In genomic region chr7:120857558-120858298, GRCh38 we compare ENCODE assay signal across 8 cellular contexts. TPM values are rescaled to one million over a fixed set of nuclear protein-coding genes. Genes with fewer than 3 reads are reported as not detected.
DNase-seq lines count a peak whose midpoint lies in the region; ATAC-seq and TF ChIP-seq lines count a peak whose summit lies in the region.

TSS of gene TSPAN12 (minus strand) at chr7:120858144. CDS start at chr7:120856763, 1,381 bp downstream.

- H3K4me3 ChIP-seq in OCI-LY1 (ENCODE audit: low read depth, low read length, poor library complexity, severe bottlenecking) = peak within 1 kb of the TSS; percentile 66
- H3K4me3 ChIP-seq in fibroblast of lung (replicated peaks in 1 of 4; ENCODE audit: control extremely low read depth in 1 of 4, insufficient read depth in 1 of 4, low read depth in 3 of 4, low read length in 4 of 4) = peak within 1 kb of the TSS; percentile 71 to 85 (median 78)

- no peaks in the 10 kb centered on the region for H3F3A ChIP-seq in OCI-LY1 (ENCODE audit: insufficient read depth, low read length)

- H2AFZ ChIP-seq in OCI-LY1 (ENCODE audit: low read length) (peak within 1 kb of the TSS; percentile 77), fibroblast of lung (ENCODE audit: low read length) (peak within 1 kb of the TSS; percentile 96)

- H4K20me1 ChIP-seq in OCI-LY1 (ENCODE audit: insufficient read depth, low read length) (no peaks in the 10 kb centered on the region), fibroblast of lung (ENCODE audit: control insufficient read depth, extremely low read depth, insufficient read depth, low read length) (no peaks in the 10 kb centered on the region)

- intact Hi-C loops in activated T-helper 1 cell treated with anti-CD3 and anti-CD28 coated beads, Interleukin-12 subunit alpha, Interleukin-12 subunit beta, Interleukin-2, Interleukin-4 antibody, amounts not matched to agents 30 ng/mL and 10 ng/mL and 1 ng/mL, durations not matched to agents 14 hours and 24 hours and 36 hours (cut with micrococcal nuclease) = loop anchor here (1.0 to 5.0 kb wide), 3 partner anchors 51 to 224 kb away; partner anchors contain the start of gene ING3

- H3K27ac ChIP-seq in OCI-LY1 (ENCODE audit: low read depth, low read length, poor library complexity, severe bottlenecking) = no peak within 1 kb of the TSS
- no peak within 1 kb of the TSS for H3K27ac ChIP-seq in fibroblast of lung (ENCODE audit: insufficient read depth, low read length)

- H3K9me3 Mint-ChIP-seq in activated T-helper 1 cell treated with anti-CD3 and anti-CD28 coated beads, Interleukin-12 subunit alpha, Interleukin-12 subunit beta, Interleukin-2, Interleukin-4 antibody, amounts not matched to agents 30 ng/mL and 10 ng/mL and 1 ng/mL, durations not matched to agents 14 hours and 24 hours and 36 hours = no peaks in the 10 kb centered on the region

- H3K9ac ChIP-seq in OCI-LY1 (ENCODE audit: low read length) (peak within 1 kb of the TSS; percentile 49; the same call in 1 of the 2 replicates), fibroblast of lung (ENCODE audit: insufficient read depth, low read length) (peak within 1 kb of the TSS; percentile 44)

- H3K9me3 ChIP-seq in OCI-LY1 (ENCODE audit: low read length) (no peaks in the 10 kb centered on the region), fibroblast of lung (ENCODE audit: control insufficient read depth, insufficient read depth, low read depth, low read length) (no peaks in the 10 kb centered on the region)

- H3K79me2 ChIP-seq in OCI-LY1 (ENCODE audit: insufficient read depth, low read length) = no peaks in the 10 kb centered on the region
- H3K79me2 ChIP-seq in fibroblast of lung (ENCODE audit: control insufficient read depth, insufficient read depth, low read length) = no peaks in the 10 kb centered on the region

- peak within 1 kb of the TSS; percentile 73 for H3K4me3 Mint-ChIP-seq in activated T-helper 1 cell treated with anti-CD3 and anti-CD28 coated beads, Interleukin-12 subunit alpha, Interleukin-12 subunit beta, Interleukin-2, Interleukin-4 antibody, amounts not matched to agents 30 ng/mL and 10 ng/mL and 1 ng/mL, durations not matched to agents 14 hours and 24 hours and 36 hours

- peaks cover 11% of the 10 kb centered on the region for H3K4me1 ChIP-seq in OCI-LY1 (ENCODE audit: insufficient read depth, low read length, severe bottlenecking)
- no peaks in the 10 kb centered on the region for H3K4me1 ChIP-seq in fibroblast of lung (ENCODE audit: control insufficient read depth, extremely low read depth, insufficient read depth, low read length)

- no peaks in the 10 kb centered on the region for H3K27me3 ChIP-seq in OCI-LY1 (ENCODE audit: insufficient read depth, low read length)
- H3K27me3 ChIP-seq in fibroblast of lung (ENCODE audit: control insufficient read depth, insufficient read depth, low read length) = no peaks in the 10 kb centered on the region

- TF ChIP-seq CTCF in OCI-LY1 (IDR thresholded peaks at IDR 0.05; ENCODE audit: low read length) = peak; percentile 84
- peak; percentile 41 to 56 for TF ChIP-seq CTCF in fibroblast of lung (conservative IDR thresholded peaks at IDR 0.05 in 1 of 2, IDR thresholded peaks at IDR 0.05 in 1 of 2; ENCODE audit: low read depth in 1 of 2, low read length in 2 of 2)

- H3K27ac Mint-ChIP-seq in activated T-helper 1 cell treated with anti-CD3 and anti-CD28 coated beads, Interleukin-12 subunit alpha, Interleukin-12 subunit beta, Interleukin-2, Interleukin-4 antibody, amounts not matched to agents 30 ng/mL and 10 ng/mL and 1 ng/mL, durations not matched to agents 14 hours and 24 hours and 36 hours = no peak within 1 kb of the TSS

- DNase-seq in DMS153 treated with DMSO at 0.1 percent for 48 hours (lab: John Stamatoyannopoulos, UW; ENCODE audit: unreplicated experiment) (peak; percentile 58), HS-5 (ENCODE audit: low read depth) (peak; percentile 18), fibroblast of lung (ENCODE audit: low read depth in 2 of 2) (peak; percentile 62 to 66), myocyte (ENCODE audit: low read depth) (peak; percentile 91), superior temporal gyrus (ENCODE audit: extremely low spot score) (peak; percentile 38)
- DNase-seq in activated T-helper 1 cell treated with anti-CD3 and anti-CD28 coated beads, Interleukin-12 subunit alpha, Interleukin-12 subunit beta, Interleukin-2, Interleukin-4 antibody, amounts not matched to agents 30 ng/mL and 10 ng/mL and 1 ng/mL, durations not matched to agents 14 hours and 24 hours and 36 hours (ENCODE audit: low spot score) = peak; percentile 40

- peak; percentile 75 for ATAC-seq in GM21423 (IDR thresholded peaks at IDR 0.05; ENCODE audit: unreplicated experiment)

- H3K4me2 ChIP-seq in OCI-LY1 (ENCODE audit: low read length) = peak within 1 kb of the TSS; percentile 80
- H3K4me2 ChIP-seq in fibroblast of lung (ENCODE audit: extremely low read depth, insufficient read depth, low read length) = peak within 1 kb of the TSS; percentile 97

- no peaks in the 10 kb centered on the region for H3K36me3 ChIP-seq in OCI-LY1 (ENCODE audit: insufficient read depth, low read length)
- no peaks in the 10 kb centered on the region for H3K36me3 ChIP-seq in fibroblast of lung (ENCODE audit: control insufficient read depth, insufficient read depth, low read length)

- H3K9me2 ChIP-seq in OCI-LY1 (ENCODE audit: low read depth, low read length) = no peaks in the 10 kb centered on the region

- H3K4me1 Mint-ChIP-seq in activated T-helper 1 cell treated with anti-CD3 and anti-CD28 coated beads, Interleukin-12 subunit alpha, Interleukin-12 subunit beta, Interleukin-2, Interleukin-4 antibody, amounts not matched to agents 30 ng/mL and 10 ng/mL and 1 ng/mL, durations not matched to agents 14 hours and 24 hours and 36 hours (ENCODE audit: low read depth) = peaks cover 12% of the 10 kb centered on the region

- no peaks in the 10 kb centered on the region for H3K36me3 Mint-ChIP-seq in activated T-helper 1 cell treated with anti-CD3 and anti-CD28 coated beads, Interleukin-12 subunit alpha, Interleukin-12 subunit beta, Interleukin-2, Interleukin-4 antibody, amounts not matched to agents 30 ng/mL and 10 ng/mL and 1 ng/mL, durations not matched to agents 14 hours and 24 hours and 36 hours (ENCODE audit: low read depth)

- peaks cover 66% of the 10 kb centered on the region for H3K27me3 Mint-ChIP-seq in activated T-helper 1 cell treated with anti-CD3 and anti-CD28 coated beads, Interleukin-12 subunit alpha, Interleukin-12 subunit beta, Interleukin-2, Interleukin-4 antibody, amounts not matched to agents 30 ng/mL and 10 ng/mL and 1 ng/mL, durations not matched to agents 14 hours and 24 hours and 36 hours (ENCODE audit: insufficient read depth)

RNA-seq across cellular contexts. Expression of gene TSPAN12, which starts in this region (rescaled TPM):
- not detected in 2 replicates for total RNA-seq in activated T-helper 1 cell treated with anti-CD3 and anti-CD28 coated beads, Interleukin-12 subunit alpha, Interleukin-12 subunit beta, Interleukin-2, Interleukin-4 antibody, amounts not matched to agents 30 ng/mL and 10 ng/mL and 1 ng/mL, durations not matched to agents 14 hours and 24 hours and 36 hours
- 1.5 and 1.7 TPM in 2 replicates for total RNA-seq in fibroblast of lung
- 0.44 and 2.7 TPM in 2 replicates for polyA plus RNA-seq in fibroblast of lung
- 0.85 and 2.4 TPM in 2 replicates for polyA plus RNA-seq in fibroblast of lung (2012)
- polyA minus RNA-seq in fibroblast of lung (ENCODE audit: low replicate concordance) = 0.27 TPM in 1 of 2 replicates, not detected in the other
- total RNA-seq in myocyte = 6.1 and 13.8 TPM in 2 replicates
- 4.3 TPM for polyA plus RNA-seq in myocyte (2012)

Comparison
In these comparisons a context has a peak if more than half of its experiments do, and no peak if none do; other contexts are left out.
1. Peak in DNase-seq in activated T-helper 1 cell treated with anti-CD3 and anti-CD28 coated beads, Interleukin-12 subunit alpha, Interleukin-12 subunit beta, Interleukin-2, Interleukin-4 antibody, amounts not matched to agents 30 ng/mL and 10 ng/mL and 1 ng/mL, durations not matched to agents 14 hours and 24 hours and 36 hours; RNA of the gene not detected or under 1 TPM.
2. DNase-seq: peak in every context shown above with its lines; median percentile 91 in myocyte; 64 in fibroblast of lung; 58 in DMS153 treated with DMSO at 0.1 percent for 48 hours; 40 in activated T-helper 1 cell treated with anti-CD3 and anti-CD28 coated beads, Interleukin-12 subunit alpha, Interleukin-12 subunit beta, Interleukin-2, Interleukin-4 antibody, amounts not matched to agents 30 ng/mL and 10 ng/mL and 1 ng/mL, durations not matched to agents 14 hours and 24 hours and 36 hours; 38 in superior temporal gyrus; 18 in HS-5.